Comparison of ENCODE assay signal across 1 cellular context in the genomic region with DNA sequence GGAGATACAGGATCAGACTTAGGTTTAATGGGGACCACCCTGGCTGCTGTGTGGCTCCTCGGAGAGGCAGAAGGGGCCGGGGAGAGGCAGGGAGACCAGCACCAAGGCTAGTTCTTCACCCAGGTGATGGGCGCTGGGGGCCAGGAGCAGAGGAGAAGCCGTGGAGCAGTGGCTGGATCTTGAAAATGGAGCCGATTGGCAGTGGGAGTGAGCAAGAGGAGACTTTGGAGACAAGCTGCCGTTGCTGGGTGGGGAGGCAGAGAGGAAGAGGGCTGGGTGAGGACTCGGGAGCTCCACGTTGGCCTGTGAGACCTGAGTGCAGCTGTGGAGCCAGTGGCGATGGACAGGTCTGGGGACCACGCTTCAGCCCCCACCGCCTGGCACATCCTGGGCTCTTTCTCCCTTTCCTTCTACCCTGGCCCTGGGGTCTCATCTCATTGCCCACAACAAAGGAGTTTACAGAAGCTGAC.
TF ChIP-seq lines count a peak whose summit lies in the region.

No MANE protein-coding gene starts in this region.

TF ChIP-seq in GM23338, 12 proteins besides CTCF, POLR2A, EP300 and RAD21 (continued from another document):
- TF ChIP-seq, protein P1, sequence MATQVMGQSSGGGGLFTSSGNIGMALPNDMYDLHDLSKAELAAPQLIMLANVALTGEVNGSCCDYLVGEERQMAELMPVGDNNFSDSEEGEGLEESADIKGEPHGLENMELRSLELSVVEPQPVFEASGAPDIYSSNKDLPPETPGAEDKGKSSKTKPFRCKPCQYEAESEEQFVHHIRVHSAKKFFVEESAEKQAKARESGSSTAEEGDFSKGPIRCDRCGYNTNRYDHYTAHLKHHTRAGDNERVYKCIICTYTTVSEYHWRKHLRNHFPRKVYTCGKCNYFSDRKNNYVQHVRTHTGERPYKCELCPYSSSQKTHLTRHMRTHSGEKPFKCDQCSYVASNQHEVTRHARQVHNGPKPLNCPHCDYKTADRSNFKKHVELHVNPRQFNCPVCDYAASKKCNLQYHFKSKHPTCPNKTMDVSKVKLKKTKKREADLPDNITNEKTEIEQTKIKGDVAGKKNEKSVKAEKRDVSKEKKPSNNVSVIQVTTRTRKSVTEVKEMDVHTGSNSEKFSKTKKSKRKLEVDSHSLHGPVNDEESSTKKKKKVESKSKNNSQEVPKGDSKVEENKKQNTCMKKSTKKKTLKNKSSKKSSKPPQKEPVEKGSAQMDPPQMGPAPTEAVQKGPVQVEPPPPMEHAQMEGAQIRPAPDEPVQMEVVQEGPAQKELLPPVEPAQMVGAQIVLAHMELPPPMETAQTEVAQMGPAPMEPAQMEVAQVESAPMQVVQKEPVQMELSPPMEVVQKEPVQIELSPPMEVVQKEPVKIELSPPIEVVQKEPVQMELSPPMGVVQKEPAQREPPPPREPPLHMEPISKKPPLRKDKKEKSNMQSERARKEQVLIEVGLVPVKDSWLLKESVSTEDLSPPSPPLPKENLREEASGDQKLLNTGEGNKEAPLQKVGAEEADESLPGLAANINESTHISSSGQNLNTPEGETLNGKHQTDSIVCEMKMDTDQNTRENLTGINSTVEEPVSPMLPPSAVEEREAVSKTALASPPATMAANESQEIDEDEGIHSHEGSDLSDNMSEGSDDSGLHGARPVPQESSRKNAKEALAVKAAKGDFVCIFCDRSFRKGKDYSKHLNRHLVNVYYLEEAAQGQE (IDR thresholded peaks at IDR 0.05; ENCODE audit: unreplicated experiment), result peak; percentile 43
